Comparison of ENCODE assay signal across 10 cellular contexts in the genomic region with DNA sequence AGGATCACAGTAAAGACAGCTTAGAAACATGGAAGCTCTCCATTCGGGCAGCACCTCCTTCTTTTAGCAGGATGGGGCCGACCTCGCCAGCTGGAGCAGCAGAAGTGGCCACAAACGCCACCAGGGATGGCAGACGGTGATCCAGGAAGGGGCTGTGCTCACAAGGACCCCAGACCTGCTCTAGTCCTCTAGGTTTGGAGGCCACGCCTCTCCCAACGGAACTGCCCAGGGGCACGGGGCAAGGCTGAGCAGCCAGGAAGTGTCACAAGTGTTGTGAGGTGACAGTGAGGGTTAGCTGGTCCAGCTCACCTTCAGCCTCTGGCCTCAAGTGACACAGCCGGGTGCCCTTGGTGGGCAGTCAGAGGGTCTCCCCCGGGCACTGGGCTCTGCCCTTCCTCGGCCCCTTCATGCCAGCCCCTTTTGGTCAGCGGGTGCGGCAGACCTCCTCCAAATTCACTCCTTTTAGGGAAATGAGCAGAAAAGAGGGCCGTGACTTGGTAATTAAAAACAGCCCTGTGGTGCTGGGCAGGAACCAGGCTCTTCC. TPM values are rescaled to one million over a fixed set of nuclear protein-coding genes. Genes with fewer than 3 reads are reported as not detected.
DNase-seq lines count a peak whose midpoint lies in the region; ATAC-seq and TF ChIP-seq lines count a peak whose summit lies in the region.
"Had no signal": no experiment of that assay in that cellular context is flagged by ENCODE, and none has a peak within 500 bp of the region (broad histone marks: within the 10 kb centered on the region; RNA-seq: fewer than 3 reads in every experiment).

No MANE protein-coding gene starts in this region.

- H3K36me3 Mint-ChIP-seq in naive B cell = no peaks in the 10 kb centered on the region

- no peak for TF ChIP-seq CTCF in uterus (IDR thresholded peaks at IDR 0.05)

- H3K4me3 ChIP-seq in ectodermal cell (ENCODE audit: insufficient read depth, low read depth, low read length) (no peak overlapping the region), uterus (peak overlapping the region; percentile 24 to 26)
- H3K4me3 ChIP-seq: cardiac muscle cell had no signal

- no peak for TF ChIP-seq POLR2A in uterus (IDR thresholded peaks at IDR 0.05)

- H3K27ac ChIP-seq in ectodermal cell (ENCODE audit: insufficient read depth, low read depth, low read length, poor library complexity, severe bottlenecking) (peak overlapping the region; percentile 94), uterus (peak overlapping the region; percentile 89 to 98)

- H3K27me3 Mint-ChIP-seq in naive B cell = no peaks in the 10 kb centered on the region

- H3K9me3 ChIP-seq in ectodermal cell (ENCODE audit: control insufficient read depth, low read length) = no peaks in the 10 kb centered on the region
- H3K9me3 ChIP-seq in uterus = no peaks in the 10 kb centered on the region

- H3K27ac Mint-ChIP-seq in naive B cell = peak overlapping the region in 5 of 6 donors; percentile 44 to 93 (median 72)
- H3K27ac Mint-ChIP-seq: T-helper 1 cell treated with Interleukin-12 subunit alpha and Interleukin-12 subunit beta and Interleukin-4 antibody, amounts not matched to agents 30 μg/mL and 1 μg/mL, for 36 hours had no signal

- DNase-seq in NCI-H2227 (lab: John Stamatoyannopoulos, UW; ENCODE audit: unreplicated experiment) (peak; percentile 13), NCI-H2227 treated with DMSO at 0.1 percent for 48 hours (lab: John Stamatoyannopoulos, UW) (no peak), naive B cell (no peak), uterus (no peak)
- DNase-seq in stimulated activated CD4-positive, alpha-beta T cell treated with anti-CD3 and anti-CD28 coated beads, Interleukin-12 subunit alpha, Interleukin-12 subunit beta, amount 100 ng/mL, for 4 hours = no peak

- H3K4me3 Mint-ChIP-seq in naive B cell = peak overlapping the region; percentile 67 to 87 (median 76)
- H3K4me3 Mint-ChIP-seq: T-helper 1 cell treated with Interleukin-12 subunit alpha and Interleukin-12 subunit beta and Interleukin-4 antibody, amounts not matched to agents 30 μg/mL and 1 μg/mL, for 36 hours had no signal

- H3K9me3 Mint-ChIP-seq in naive B cell = no peaks in the 10 kb centered on the region
- H3K9me3 Mint-ChIP-seq: T-helper 1 cell treated with Interleukin-12 subunit alpha and Interleukin-12 subunit beta and Interleukin-4 antibody, amounts not matched to agents 30 μg/mL and 1 μg/mL, for 36 hours had no signal

- 86 to 88% methylated on average over 14 of the region's 14 CpGs for WGBS in ectodermal cell, 2 experiments

- H3K27me3 ChIP-seq in ectodermal cell (ENCODE audit: control insufficient read depth, insufficient read depth, low read length, poor library complexity, severe bottlenecking) = no peaks in the 10 kb centered on the region
- no peaks in the 10 kb centered on the region for H3K27me3 ChIP-seq in uterus
- H3K27me3 ChIP-seq: cardiac muscle cell had no signal

- intact Hi-C loops in uterus (cut with DNase I; ENCODE audit: low total_unique reads) = no loop called here

- H3K4me1 Mint-ChIP-seq in naive B cell = peaks cover 31 to 40% (median 38%) of the 10 kb centered on the region in 3 donors

- ATAC-seq in naive B cell (ENCODE audit: low read depth in 2 of 2) (peak in 1 of 2 donors; percentile 15), GM18520 (IDR thresholded peaks at IDR 0.05; ENCODE audit: unreplicated experiment) (no peak), GM21528 (IDR thresholded peaks at IDR 0.05; ENCODE audit: low FRiP score, unreplicated experiment) (no peak)

- H3K4me1 ChIP-seq in ectodermal cell (ENCODE audit: control insufficient read depth, insufficient read depth, low read length) = peaks cover 29% of the 10 kb centered on the region
- H3K4me1 ChIP-seq in uterus = peaks cover 20 to 38% of the 10 kb centered on the region in 2 donors

- H3K36me3 ChIP-seq in ectodermal cell (ENCODE audit: control insufficient read depth, insufficient read depth, low read length) (no peaks in the 10 kb centered on the region), uterus (no peaks in the 10 kb centered on the region)
- H3K36me3 ChIP-seq: cardiac muscle cell had no signal

RNA-seq across cellular contexts. Expression of a gene that starts 20.4 kb away (rescaled TPM):
- polyA plus RNA-seq in ectodermal cell (2013, experiment 1 of 4) = not detected
- 0.78 TPM for polyA plus RNA-seq in ectodermal cell (2013, experiment 2 of 4)
- 0.16 TPM for polyA plus RNA-seq in ectodermal cell (2013, experiment 3 of 4)
- 0.32 TPM for polyA plus RNA-seq in ectodermal cell (2013, experiment 4 of 4)
- polyA plus RNA-seq in naive B cell (ENCODE audit: low read depth in 6 of 6) = 1 to 10 TPM in 5 of 6 donors, not detected in 1; 1.3 to 2.9 (median 1.6) TPM
- 10 to 100 TPM in 1 of 4 donors, 1 to 10 TPM in 2, not detected in 1; 1.8 to 14.5 (median 3.8) TPM for total RNA-seq in uterus
- polyA plus RNA-seq: cardiac muscle cell had no signal

RNA-seq across cellular contexts. Expression of a gene that starts 42.0 kb away (rescaled TPM):
- polyA plus RNA-seq in ectodermal cell (2013, experiment 1 of 4) = 40.6 TPM
- 47.3 TPM for polyA plus RNA-seq in ectodermal cell (2013, experiment 2 of 4)
- polyA plus RNA-seq in ectodermal cell (2013, experiment 3 of 4) = 30.7 TPM
- polyA plus RNA-seq in ectodermal cell (2013, experiment 4 of 4) = 37.5 TPM
- 10 to 100 TPM; 14.9 to 37.9 (median 24.5) TPM for polyA plus RNA-seq in naive B cell (ENCODE audit: low read depth in 6 of 6)
- 100 to 1,000 TPM in 1 of 4 donors, 10 to 100 TPM in 2, 1 to 10 TPM in 1; 6.5 to 102 (median 31.9) TPM for total RNA-seq in uterus

RNA-seq across cellular contexts. Expression of a gene that starts 42.6 kb away (rescaled TPM):
- polyA plus RNA-seq in ectodermal cell (2013, experiment 1 of 4) = 63.1 TPM
- polyA plus RNA-seq in ectodermal cell (2013, experiment 2 of 4) = 66.5 TPM
- 46.1 TPM for polyA plus RNA-seq in ectodermal cell (2013, experiment 3 of 4)
- 50.0 TPM for polyA plus RNA-seq in ectodermal cell (2013, experiment 4 of 4)
- polyA plus RNA-seq in naive B cell (ENCODE audit: low read depth in 6 of 6) = 1 to 10 TPM in 1 of 6 donors, under 1 TPM in 5; 0.40 to 1.1 (median 0.65) TPM
- total RNA-seq in uterus = 100 to 1,000 TPM; 119 to 399 (median 127) TPM
